1 cellular context compared by ENCODE assay signal in the genomic region with DNA sequence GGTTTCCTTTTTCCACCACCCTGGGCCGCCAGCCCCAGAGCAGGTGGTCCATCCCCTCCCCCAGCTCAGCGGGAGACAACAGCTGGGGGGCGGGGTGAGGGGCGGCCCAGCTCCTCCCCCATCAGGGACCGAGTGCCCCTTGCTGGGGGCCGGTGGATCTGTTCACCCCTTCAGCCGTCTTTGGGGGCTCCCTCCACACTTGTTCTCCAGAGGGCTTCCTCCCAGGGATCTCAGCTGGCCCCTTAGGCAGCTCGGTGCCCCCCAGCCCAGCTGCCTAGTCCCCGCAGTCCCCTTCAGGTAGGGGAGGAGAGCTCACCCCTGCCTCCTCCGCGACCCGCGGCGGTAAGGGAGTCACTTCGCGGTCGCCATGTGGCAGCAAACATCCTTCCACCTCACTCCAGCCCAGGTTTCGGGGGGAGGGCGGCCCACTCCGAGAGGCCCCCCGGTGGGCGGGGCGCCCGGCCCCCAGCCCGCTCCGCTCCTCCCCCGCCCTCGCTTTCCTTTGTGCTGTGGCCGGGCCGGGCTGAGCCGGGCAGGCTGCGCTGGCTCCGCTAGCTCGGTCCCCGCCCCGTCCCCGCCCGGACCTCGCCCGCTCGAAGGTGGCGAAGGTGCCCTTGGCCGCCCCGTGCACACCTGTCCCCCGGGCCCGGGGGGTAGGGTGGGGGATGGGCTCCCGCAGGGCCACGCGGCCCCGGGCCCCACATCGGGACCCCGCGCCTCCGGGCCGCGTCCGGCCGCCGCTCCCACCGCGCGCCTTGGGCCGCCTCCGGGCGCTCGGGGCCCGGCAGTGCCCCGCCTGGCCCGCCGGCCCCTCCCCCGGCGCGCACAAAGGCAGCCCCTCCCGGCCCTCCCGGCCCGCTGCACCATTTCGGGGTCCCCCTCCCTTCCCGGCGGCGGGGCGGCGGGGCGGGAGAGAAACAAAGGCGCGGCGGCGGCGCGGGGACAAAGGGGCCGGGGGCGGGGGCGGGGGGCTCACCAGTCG.
TF ChIP-seq lines count a peak whose summit lies in the region.

No MANE protein-coding gene starts in this region.

TF ChIP-seq in WTC11, 78 proteins besides CTCF, POLR2A, EP300 and RAD21 (continued from another document):
- TF ChIP-seq, protein P1, sequence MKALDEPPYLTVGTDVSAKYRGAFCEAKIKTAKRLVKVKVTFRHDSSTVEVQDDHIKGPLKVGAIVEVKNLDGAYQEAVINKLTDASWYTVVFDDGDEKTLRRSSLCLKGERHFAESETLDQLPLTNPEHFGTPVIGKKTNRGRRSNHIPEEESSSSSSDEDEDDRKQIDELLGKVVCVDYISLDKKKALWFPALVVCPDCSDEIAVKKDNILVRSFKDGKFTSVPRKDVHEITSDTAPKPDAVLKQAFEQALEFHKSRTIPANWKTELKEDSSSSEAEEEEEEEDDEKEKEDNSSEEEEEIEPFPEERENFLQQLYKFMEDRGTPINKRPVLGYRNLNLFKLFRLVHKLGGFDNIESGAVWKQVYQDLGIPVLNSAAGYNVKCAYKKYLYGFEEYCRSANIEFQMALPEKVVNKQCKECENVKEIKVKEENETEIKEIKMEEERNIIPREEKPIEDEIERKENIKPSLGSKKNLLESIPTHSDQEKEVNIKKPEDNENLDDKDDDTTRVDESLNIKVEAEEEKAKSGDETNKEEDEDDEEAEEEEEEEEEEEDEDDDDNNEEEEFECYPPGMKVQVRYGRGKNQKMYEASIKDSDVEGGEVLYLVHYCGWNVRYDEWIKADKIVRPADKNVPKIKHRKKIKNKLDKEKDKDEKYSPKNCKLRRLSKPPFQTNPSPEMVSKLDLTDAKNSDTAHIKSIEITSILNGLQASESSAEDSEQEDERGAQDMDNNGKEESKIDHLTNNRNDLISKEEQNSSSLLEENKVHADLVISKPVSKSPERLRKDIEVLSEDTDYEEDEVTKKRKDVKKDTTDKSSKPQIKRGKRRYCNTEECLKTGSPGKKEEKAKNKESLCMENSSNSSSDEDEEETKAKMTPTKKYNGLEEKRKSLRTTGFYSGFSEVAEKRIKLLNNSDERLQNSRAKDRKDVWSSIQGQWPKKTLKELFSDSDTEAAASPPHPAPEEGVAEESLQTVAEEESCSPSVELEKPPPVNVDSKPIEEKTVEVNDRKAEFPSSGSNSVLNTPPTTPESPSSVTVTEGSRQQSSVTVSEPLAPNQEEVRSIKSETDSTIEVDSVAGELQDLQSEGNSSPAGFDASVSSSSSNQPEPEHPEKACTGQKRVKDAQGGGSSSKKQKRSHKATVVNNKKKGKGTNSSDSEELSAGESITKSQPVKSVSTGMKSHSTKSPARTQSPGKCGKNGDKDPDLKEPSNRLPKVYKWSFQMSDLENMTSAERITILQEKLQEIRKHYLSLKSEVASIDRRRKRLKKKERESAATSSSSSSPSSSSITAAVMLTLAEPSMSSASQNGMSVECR (CRISPR knock-in tag; IDR thresholded peaks at IDR 0.05; ENCODE audit: borderline replicate concordance), result no peak
- TF ChIP-seq CREM (CRISPR knock-in tag; IDR thresholded peaks at IDR 0.05) (0 out of 2 replicates have a peak, but pooled peaks have one; percentile 22), GABPB1 (CRISPR knock-in tag; IDR thresholded peaks at IDR 0.05) (no peak), ZNF219 (CRISPR knock-in tag; IDR thresholded peaks at IDR 0.05; ENCODE audit: borderline replicate concordance) (no peak), ZNF671 (CRISPR knock-in tag; IDR thresholded peaks at IDR 0.05) (no peak), GTF2I (CRISPR knock-in tag; conservative IDR thresholded peaks at IDR 0.05) (no peak), ZNF423 (CRISPR knock-in tag; IDR thresholded peaks at IDR 0.05) (peak; percentile 93), MXD4 (CRISPR knock-in tag; IDR thresholded peaks at IDR 0.05; ENCODE audit: borderline replicate concordance) (no peak), RORB (CRISPR knock-in tag; IDR thresholded peaks at IDR 0.05) (no peak), ELF4 (CRISPR knock-in tag; IDR thresholded peaks at IDR 0.05; ENCODE audit: low read depth) (0 out of 2 replicates have a peak, but pooled peaks have one; percentile 22)
- TF ChIP-seq, protein P2, sequence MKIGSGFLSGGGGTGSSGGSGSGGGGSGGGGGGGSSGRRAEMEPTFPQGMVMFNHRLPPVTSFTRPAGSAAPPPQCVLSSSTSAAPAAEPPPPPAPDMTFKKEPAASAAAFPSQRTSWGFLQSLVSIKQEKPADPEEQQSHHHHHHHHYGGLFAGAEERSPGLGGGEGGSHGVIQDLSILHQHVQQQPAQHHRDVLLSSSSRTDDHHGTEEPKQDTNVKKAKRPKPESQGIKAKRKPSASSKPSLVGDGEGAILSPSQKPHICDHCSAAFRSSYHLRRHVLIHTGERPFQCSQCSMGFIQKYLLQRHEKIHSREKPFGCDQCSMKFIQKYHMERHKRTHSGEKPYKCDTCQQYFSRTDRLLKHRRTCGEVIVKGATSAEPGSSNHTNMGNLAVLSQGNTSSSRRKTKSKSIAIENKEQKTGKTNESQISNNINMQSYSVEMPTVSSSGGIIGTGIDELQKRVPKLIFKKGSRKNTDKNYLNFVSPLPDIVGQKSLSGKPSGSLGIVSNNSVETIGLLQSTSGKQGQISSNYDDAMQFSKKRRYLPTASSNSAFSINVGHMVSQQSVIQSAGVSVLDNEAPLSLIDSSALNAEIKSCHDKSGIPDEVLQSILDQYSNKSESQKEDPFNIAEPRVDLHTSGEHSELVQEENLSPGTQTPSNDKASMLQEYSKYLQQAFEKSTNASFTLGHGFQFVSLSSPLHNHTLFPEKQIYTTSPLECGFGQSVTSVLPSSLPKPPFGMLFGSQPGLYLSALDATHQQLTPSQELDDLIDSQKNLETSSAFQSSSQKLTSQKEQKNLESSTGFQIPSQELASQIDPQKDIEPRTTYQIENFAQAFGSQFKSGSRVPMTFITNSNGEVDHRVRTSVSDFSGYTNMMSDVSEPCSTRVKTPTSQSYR (CRISPR knock-in tag; IDR thresholded peaks at IDR 0.05), result peak; percentile 95
- TF ChIP-seq, protein P3, sequence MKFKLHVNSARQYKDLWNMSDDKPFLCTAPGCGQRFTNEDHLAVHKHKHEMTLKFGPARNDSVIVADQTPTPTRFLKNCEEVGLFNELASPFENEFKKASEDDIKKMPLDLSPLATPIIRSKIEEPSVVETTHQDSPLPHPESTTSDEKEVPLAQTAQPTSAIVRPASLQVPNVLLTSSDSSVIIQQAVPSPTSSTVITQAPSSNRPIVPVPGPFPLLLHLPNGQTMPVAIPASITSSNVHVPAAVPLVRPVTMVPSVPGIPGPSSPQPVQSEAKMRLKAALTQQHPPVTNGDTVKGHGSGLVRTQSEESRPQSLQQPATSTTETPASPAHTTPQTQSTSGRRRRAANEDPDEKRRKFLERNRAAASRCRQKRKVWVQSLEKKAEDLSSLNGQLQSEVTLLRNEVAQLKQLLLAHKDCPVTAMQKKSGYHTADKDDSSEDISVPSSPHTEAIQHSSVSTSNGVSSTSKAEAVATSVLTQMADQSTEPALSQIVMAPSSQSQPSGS (CRISPR knock-in tag; IDR thresholded peaks at IDR 0.05; ENCODE audit: borderline replicate concordance, low read depth), result no peak
- TF ChIP-seq, protein P4, sequence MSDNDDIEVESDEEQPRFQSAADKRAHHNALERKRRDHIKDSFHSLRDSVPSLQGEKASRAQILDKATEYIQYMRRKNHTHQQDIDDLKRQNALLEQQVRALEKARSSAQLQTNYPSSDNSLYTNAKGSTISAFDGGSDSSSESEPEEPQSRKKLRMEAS (CRISPR knock-in tag; IDR thresholded peaks at IDR 0.05), result peak; percentile 48; the same call in 1 of the 2 replicates
- TF ChIP-seq, protein P5, sequence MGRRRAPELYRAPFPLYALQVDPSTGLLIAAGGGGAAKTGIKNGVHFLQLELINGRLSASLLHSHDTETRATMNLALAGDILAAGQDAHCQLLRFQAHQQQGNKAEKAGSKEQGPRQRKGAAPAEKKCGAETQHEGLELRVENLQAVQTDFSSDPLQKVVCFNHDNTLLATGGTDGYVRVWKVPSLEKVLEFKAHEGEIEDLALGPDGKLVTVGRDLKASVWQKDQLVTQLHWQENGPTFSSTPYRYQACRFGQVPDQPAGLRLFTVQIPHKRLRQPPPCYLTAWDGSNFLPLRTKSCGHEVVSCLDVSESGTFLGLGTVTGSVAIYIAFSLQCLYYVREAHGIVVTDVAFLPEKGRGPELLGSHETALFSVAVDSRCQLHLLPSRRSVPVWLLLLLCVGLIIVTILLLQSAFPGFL (CRISPR knock-in tag; IDR thresholded peaks at IDR 0.05; ENCODE audit: borderline replicate concordance), result no peak
- TF ChIP-seq, protein P6, sequence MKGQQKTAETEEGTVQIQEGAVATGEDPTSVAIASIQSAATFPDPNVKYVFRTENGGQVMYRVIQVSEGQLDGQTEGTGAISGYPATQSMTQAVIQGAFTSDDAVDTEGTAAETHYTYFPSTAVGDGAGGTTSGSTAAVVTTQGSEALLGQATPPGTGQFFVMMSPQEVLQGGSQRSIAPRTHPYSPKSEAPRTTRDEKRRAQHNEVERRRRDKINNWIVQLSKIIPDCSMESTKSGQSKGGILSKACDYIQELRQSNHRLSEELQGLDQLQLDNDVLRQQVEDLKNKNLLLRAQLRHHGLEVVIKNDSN (CRISPR knock-in tag; IDR thresholded peaks at IDR 0.05), result peak; percentile 32; the same call in 1 of the 2 replicates
- TF ChIP-seq, protein P7, sequence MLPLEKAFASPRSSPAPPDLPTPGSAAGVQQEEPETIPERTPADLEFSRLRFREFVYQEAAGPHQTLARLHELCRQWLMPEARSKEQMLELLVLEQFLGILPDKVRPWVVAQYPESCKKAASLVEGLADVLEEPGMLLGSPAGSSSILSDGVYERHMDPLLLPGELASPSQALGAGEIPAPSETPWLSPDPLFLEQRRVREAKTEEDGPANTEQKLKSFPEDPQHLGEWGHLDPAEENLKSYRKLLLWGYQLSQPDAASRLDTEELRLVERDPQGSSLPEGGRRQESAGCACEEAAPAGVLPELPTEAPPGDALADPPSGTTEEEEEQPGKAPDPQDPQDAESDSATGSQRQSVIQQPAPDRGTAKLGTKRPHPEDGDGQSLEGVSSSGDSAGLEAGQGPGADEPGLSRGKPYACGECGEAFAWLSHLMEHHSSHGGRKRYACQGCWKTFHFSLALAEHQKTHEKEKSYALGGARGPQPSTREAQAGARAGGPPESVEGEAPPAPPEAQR (CRISPR knock-in tag; IDR thresholded peaks at IDR 0.05), result no peak
